16 cellular contexts compared by ENCODE assay signal in the genomic region with DNA sequence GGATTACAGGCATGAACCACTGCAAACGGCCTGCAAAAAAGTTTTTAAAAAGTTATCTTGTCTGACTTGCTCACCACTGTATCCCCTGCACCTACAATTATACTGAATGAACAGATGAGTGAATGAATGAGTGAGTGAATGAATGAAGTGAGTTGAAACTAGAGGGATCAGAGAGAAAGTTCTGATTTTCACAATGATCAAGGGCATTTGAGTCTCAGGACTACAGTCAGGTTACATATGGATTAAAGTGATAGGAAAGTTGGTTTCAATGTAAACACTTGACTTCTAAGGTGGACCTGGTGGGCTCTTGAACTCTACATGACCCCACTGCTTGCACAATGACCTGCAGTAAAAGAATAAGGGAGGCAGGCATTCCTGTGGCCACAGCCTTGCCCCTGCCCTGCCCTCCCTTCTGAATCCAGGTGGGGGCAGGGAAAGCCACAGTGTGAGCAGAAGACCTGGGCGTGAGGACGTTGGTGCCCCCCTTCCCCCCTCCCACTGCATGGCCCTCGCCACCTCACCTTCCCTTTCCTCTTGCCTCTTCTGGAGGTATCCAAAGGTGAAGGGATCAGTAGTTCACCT. TPM values are rescaled to one million over a fixed set of nuclear protein-coding genes. Genes with fewer than 3 reads are reported as not detected.
DNase-seq lines count a peak whose midpoint lies in the region; ATAC-seq lines count a peak whose summit lies in the region.
"Had no signal": no experiment of that assay in that cellular context is flagged by ENCODE, and none has a peak within 500 bp of the region (broad histone marks: within the 10 kb centered on the region; RNA-seq: fewer than 3 reads in every experiment).

No MANE protein-coding gene starts in this region.

- peak; percentile 14 for DNase-seq in DMS53 treated with DMSO at 0.1 percent for 48 hours (lab: John Stamatoyannopoulos, UW; ENCODE audit: unreplicated experiment)
- DNase-seq in NCI-H510A (lab: John Stamatoyannopoulos, UW), result peak; percentile 64
- DNase-seq in left colon, result no peak
- no peak for DNase-seq in NCI-H446 treated with DMSO at 0.1 percent for 48 hours (lab: John Stamatoyannopoulos, UW)
- DNase-seq: activated CD4-positive, alpha-beta memory T cell treated with anti-CD3 and anti-CD28 coated beads, Interleukin-2, amount 10 ng/mL, durations not matched to agents 7 days and 5 days; adrenal gland; NCI-H1436; NCI-H446; pancreas; spleen; stimulated activated naive CD8-positive, alpha-beta T cell treated with anti-CD3 and anti-CD28 coated beads, Interleukin-15, amount 100 ng/mL, for 72 hours had no signal

- ATAC-seq in left colon (peak; percentile 38), GM18861 (IDR thresholded peaks at IDR 0.05; ENCODE audit: unreplicated experiment) (no peak), GM18868 (IDR thresholded peaks at IDR 0.05; ENCODE audit: unreplicated experiment) (no peak)
- ATAC-seq: pancreas; stimulated activated naive CD8-positive, alpha-beta T cell treated with anti-CD3 and anti-CD28 coated beads, Interleukin-15, amount 100 ng/mL, for 72 hours had no signal

- intact Hi-C loops in left colon (cut with DNase I, micrococcal nuclease), result loop anchor here in 1 of 2 donors (5.0 kb wide), 1 partner anchor 73 kb away; no protein-coding TSS in a partner anchor

RNA-seq across cellular contexts. Expression of gene C2orf80, which starts 10.7 kb away (rescaled TPM):
- total RNA-seq in left colon, result not detected
- total RNA-seq: activated CD4-positive, alpha-beta memory T cell treated with anti-CD3 and anti-CD28 coated beads, Interleukin-2, amount 10 ng/mL, durations not matched to agents 7 days and 5 days; adrenal gland; endothelial cell of umbilical vein; glomerular endothelial cell; OCI-LY7; pancreas; spleen had no signal

RNA-seq across cellular contexts. Expression of gene CRYGA, which starts 15.7 kb away (rescaled TPM):
- total RNA-seq in left colon, result not detected
- total RNA-seq: activated CD4-positive, alpha-beta memory T cell treated with anti-CD3 and anti-CD28 coated beads, Interleukin-2, amount 10 ng/mL, durations not matched to agents 7 days and 5 days; adrenal gland; endothelial cell of umbilical vein; glomerular endothelial cell; OCI-LY7; pancreas; spleen had no signal

RNA-seq across cellular contexts. Expression of gene CRYGB, which starts 33.2 kb away (rescaled TPM):
- total RNA-seq in left colon, result not detected
- total RNA-seq: activated CD4-positive, alpha-beta memory T cell treated with anti-CD3 and anti-CD28 coated beads, Interleukin-2, amount 10 ng/mL, durations not matched to agents 7 days and 5 days; adrenal gland; endothelial cell of umbilical vein; glomerular endothelial cell; OCI-LY7; pancreas; spleen had no signal

RNA-seq across cellular contexts. Expression of gene CRYGC, which starts 49.5 kb away (rescaled TPM):
- not detected for total RNA-seq in left colon
- total RNA-seq: activated CD4-positive, alpha-beta memory T cell treated with anti-CD3 and anti-CD28 coated beads, Interleukin-2, amount 10 ng/mL, durations not matched to agents 7 days and 5 days; adrenal gland; endothelial cell of umbilical vein; glomerular endothelial cell; OCI-LY7; pancreas; spleen had no signal

RNA-seq across cellular contexts. Expression of gene CRYGD, which starts 54.8 kb away (rescaled TPM):
- total RNA-seq in left colon, result not detected
- total RNA-seq: activated CD4-positive, alpha-beta memory T cell treated with anti-CD3 and anti-CD28 coated beads, Interleukin-2, amount 10 ng/mL, durations not matched to agents 7 days and 5 days; adrenal gland; endothelial cell of umbilical vein; glomerular endothelial cell; OCI-LY7; pancreas; spleen had no signal

Comparison
In these comparisons a context has a peak if more than half of its experiments do, and no peak if none do; other contexts are left out.
1. DNase-seq: peak in DMS53 treated with DMSO at 0.1 percent for 48 hours (single experiment) and NCI-H510A (single experiment); none in left colon (0 of 2) and NCI-H446 treated with DMSO at 0.1 percent for 48 hours (single experiment).